Comparison of ENCODE assay signal across 15 cellular contexts in genomic region chr11:115276182-115276581, GRCh38.
DNase-seq lines count a peak whose midpoint lies in the region; FAIRE-seq and TF ChIP-seq lines count a peak whose summit lies in the region.
"Had no signal": no experiment of that assay in that cellular context is flagged by ENCODE, and none has a peak within 500 bp of the region (broad histone marks: within the 10 kb centered on the region; RNA-seq: fewer than 3 reads in every experiment).

No MANE protein-coding gene starts in this region.

- no peak for TF ChIP-seq POLR2A in breast epithelium (IDR thresholded peaks at IDR 0.05)

- no peak for TF ChIP-seq EP300 in neural cell (conservative IDR thresholded peaks at IDR 0.05; ENCODE audit: poor library complexity, severe bottlenecking)

- no peaks in the 10 kb centered on the region for H4K20me1 ChIP-seq in neural cell (ENCODE audit: insufficient read depth)
- H4K20me1 ChIP-seq: BLaER1 treated with 17β-estradiol and CSF1 and Interleukin-3, amounts not matched to agents 10 nM and 100 nM had no signal

- no peak overlapping the region for H3K4me3 ChIP-seq in WERI-Rb-1 (ENCODE audit: low read depth, low read length)
- peak overlapping the region; percentile 9 for H3K4me3 ChIP-seq in neural cell (ENCODE audit: low read length)
- no peak overlapping the region for H3K4me3 ChIP-seq in breast epithelium
- H3K4me3 ChIP-seq: BLaER1 treated with 17β-estradiol and CSF1 and Interleukin-3, amounts not matched to agents 10 nM and 100 nM; GM23338; K562 had no signal

- H3K27ac ChIP-seq in WERI-Rb-1 (no peak overlapping the region), neural cell (ENCODE audit: low read length) (peak overlapping the region; percentile 19), breast epithelium (no peak overlapping the region)
- H3K27ac ChIP-seq: 22Rv1; BLaER1 treated with 17β-estradiol and CSF1 and Interleukin-3, amounts not matched to agents 10 nM and 100 nM had no signal

- peak overlapping the region; percentile 25 for H3K9ac ChIP-seq in neural cell (ENCODE audit: low read length)
- H3K9ac ChIP-seq: BLaER1 treated with 17β-estradiol and CSF1 and Interleukin-3, amounts not matched to agents 10 nM and 100 nM had no signal

- no peak for TF ChIP-seq RAD21 in neural cell (conservative IDR thresholded peaks at IDR 0.05)

- no peak overlapping the region for H2AFZ ChIP-seq in neural cell (ENCODE audit: low read depth, low read length)
- H2AFZ ChIP-seq: GM23338 had no signal

- intact Hi-C loops in breast epithelium (cut with DNase I; ENCODE audit: low total_unique reads): no loop called here

- no peaks in the 10 kb centered on the region for H3K9me3 ChIP-seq in WERI-Rb-1 (ENCODE audit: severe bottlenecking)
- no peaks in the 10 kb centered on the region for H3K9me3 ChIP-seq in neural cell (ENCODE audit: low read length)
- no peaks in the 10 kb centered on the region for H3K9me3 ChIP-seq in breast epithelium

- H3K27me3 ChIP-seq in WERI-Rb-1 (ENCODE audit: insufficient read depth, low read depth, severe bottlenecking): no peaks in the 10 kb centered on the region
- no peaks in the 10 kb centered on the region for H3K27me3 ChIP-seq in neural cell (ENCODE audit: insufficient read depth, low read depth, low read length)
- no peaks in the 10 kb centered on the region for H3K27me3 ChIP-seq in breast epithelium
- H3K27me3 ChIP-seq: BLaER1 treated with 17β-estradiol and CSF1 and Interleukin-3, amounts not matched to agents 10 nM and 100 nM had no signal

- H3K4me2 ChIP-seq in neural cell (ENCODE audit: low read length): peak overlapping the region; percentile 20
- H3K4me2 ChIP-seq: BLaER1 treated with 17β-estradiol and CSF1 and Interleukin-3, amounts not matched to agents 10 nM and 100 nM; GM23338 had no signal

- no peaks in the 10 kb centered on the region for H3K9me2 ChIP-seq in neural cell (ENCODE audit: insufficient read depth, low read length)

- H3K4me1 ChIP-seq in breast epithelium: no peaks in the 10 kb centered on the region

- peak; percentile 88 for FAIRE-seq in D721Med (lab: Jason Lieb, UNC)
- FAIRE-seq: GM18507, K562 had no signal

- H3K79me2 ChIP-seq in neural cell (replicated peaks; ENCODE audit: insufficient read depth, low read length): peaks cover 8% of the 10 kb centered on the region

- no peaks in the 10 kb centered on the region for H3F3A ChIP-seq in neural cell (ENCODE audit: insufficient read depth, low read length, poor library complexity, severe bottlenecking)

- H3K36me3 ChIP-seq in WERI-Rb-1 (no peaks in the 10 kb centered on the region), neural cell (ENCODE audit: insufficient read depth, low read length) (no peaks in the 10 kb centered on the region), breast epithelium (no peaks in the 10 kb centered on the region)
- H3K36me3 ChIP-seq: BLaER1 treated with 17β-estradiol and CSF1 and Interleukin-3, amounts not matched to agents 10 nM and 100 nM had no signal

- peak; percentile 4 for DNase-seq in NCI-H1694 treated with DMSO at 0.1 percent for 48 hours (lab: John Stamatoyannopoulos, UW)
- no peak for DNase-seq in NCI-H1694 (lab: John Stamatoyannopoulos, UW)
- no peak for DNase-seq in D721Med (ENCODE audit: insufficient read length, low spot score)
- peak; percentile 23 for DNase-seq in WERI-Rb-1
- DNase-seq in NCI-H2196 treated with DMSO at 0.1 percent for 48 hours (lab: John Stamatoyannopoulos, UW; ENCODE audit: unreplicated experiment): no peak
- no peak for DNase-seq in breast epithelium (ENCODE audit: low spot score in 2 of 2)
- DNase-seq: AML-193; CD4-positive, alpha-beta T cell; H7 had no signal

- no peak for TF ChIP-seq CTCF in D721Med (IDR thresholded peaks at IDR 0.05; ENCODE audit: insufficient read depth, missing control alignments)
- no peak for TF ChIP-seq CTCF in WERI-Rb-1 (IDR thresholded peaks at IDR 0.05; ENCODE audit: low read depth, low read length)
- TF ChIP-seq CTCF in neural cell (IDR thresholded peaks at IDR 0.05; ENCODE audit: poor library complexity, severe bottlenecking): no peak
- TF ChIP-seq CTCF in breast epithelium (IDR thresholded peaks at IDR 0.05): no peak

TF ChIP-seq in neural cell, 6 proteins besides CTCF, POLR2A, EP300 and RAD21:
- no peak for TF ChIP-seq MXI1 (conservative IDR thresholded peaks at IDR 0.05; ENCODE audit: poor library complexity, severe bottlenecking)
- no peak for TF ChIP-seq TAF1 (IDR thresholded peaks at IDR 0.05; ENCODE audit: low read depth)
- no peak for TF ChIP-seq EZH2 (IDR thresholded peaks at IDR 0.05; ENCODE audit: borderline replicate concordance, insufficient read depth, low read length, poor library complexity, severe bottlenecking)
- TF ChIP-seq SMC3 (conservative IDR thresholded peaks at IDR 0.05; ENCODE audit: poor library complexity): no peak
- TF ChIP-seq, protein P1, sequence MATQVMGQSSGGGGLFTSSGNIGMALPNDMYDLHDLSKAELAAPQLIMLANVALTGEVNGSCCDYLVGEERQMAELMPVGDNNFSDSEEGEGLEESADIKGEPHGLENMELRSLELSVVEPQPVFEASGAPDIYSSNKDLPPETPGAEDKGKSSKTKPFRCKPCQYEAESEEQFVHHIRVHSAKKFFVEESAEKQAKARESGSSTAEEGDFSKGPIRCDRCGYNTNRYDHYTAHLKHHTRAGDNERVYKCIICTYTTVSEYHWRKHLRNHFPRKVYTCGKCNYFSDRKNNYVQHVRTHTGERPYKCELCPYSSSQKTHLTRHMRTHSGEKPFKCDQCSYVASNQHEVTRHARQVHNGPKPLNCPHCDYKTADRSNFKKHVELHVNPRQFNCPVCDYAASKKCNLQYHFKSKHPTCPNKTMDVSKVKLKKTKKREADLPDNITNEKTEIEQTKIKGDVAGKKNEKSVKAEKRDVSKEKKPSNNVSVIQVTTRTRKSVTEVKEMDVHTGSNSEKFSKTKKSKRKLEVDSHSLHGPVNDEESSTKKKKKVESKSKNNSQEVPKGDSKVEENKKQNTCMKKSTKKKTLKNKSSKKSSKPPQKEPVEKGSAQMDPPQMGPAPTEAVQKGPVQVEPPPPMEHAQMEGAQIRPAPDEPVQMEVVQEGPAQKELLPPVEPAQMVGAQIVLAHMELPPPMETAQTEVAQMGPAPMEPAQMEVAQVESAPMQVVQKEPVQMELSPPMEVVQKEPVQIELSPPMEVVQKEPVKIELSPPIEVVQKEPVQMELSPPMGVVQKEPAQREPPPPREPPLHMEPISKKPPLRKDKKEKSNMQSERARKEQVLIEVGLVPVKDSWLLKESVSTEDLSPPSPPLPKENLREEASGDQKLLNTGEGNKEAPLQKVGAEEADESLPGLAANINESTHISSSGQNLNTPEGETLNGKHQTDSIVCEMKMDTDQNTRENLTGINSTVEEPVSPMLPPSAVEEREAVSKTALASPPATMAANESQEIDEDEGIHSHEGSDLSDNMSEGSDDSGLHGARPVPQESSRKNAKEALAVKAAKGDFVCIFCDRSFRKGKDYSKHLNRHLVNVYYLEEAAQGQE (IDR thresholded peaks at IDR 0.05; ENCODE audit: borderline replicate concordance): no peak
- no peak for TF ChIP-seq POLR2AphosphoS5 (IDR thresholded peaks at IDR 0.05)

Comparison
In these comparisons a context has a peak if more than half of its experiments do, and no peak if none do; other contexts are left out.
1. DNase-seq: peak in NCI-H1694 treated with DMSO at 0.1 percent for 48 hours (single experiment) and WERI-Rb-1 (single experiment); none in NCI-H1694 (single experiment), D721Med (single experiment), NCI-H2196 treated with DMSO at 0.1 percent for 48 hours (single experiment) and breast epithelium (0 of 2).